In the genomic region with DNA sequence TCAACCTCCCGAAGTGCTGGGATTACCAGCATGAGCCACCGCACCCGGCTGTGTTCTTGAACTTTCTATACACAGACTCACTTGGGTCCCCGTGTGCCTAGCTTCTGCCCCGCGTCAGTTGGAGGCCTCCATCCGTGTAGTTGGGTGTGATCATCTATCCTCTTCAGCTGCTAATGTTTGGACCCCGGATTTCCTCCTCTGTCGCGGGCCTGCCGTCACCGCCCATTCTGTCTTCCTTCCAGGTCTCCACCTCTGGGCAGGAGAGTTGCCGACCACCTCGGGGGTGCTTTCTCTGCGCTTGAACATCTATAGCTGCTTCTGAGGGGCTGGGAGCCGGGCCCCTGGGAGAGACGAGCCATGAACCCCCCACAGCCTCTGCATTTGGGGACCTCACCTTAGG, we compare ENCODE assay signal across 1 cellular context.
TF ChIP-seq lines count a peak whose summit lies in the region.

No MANE protein-coding gene starts in this region.

TF ChIP-seq in HCT116, 20 proteins besides CTCF, POLR2A, EP300 and RAD21:
- TF ChIP-seq ZFX (IDR thresholded peaks at IDR 0.05) (no peak), ELF1 (IDR thresholded peaks at IDR 0.05; ENCODE audit: borderline replicate concordance, low read depth) (no peak), FOSL1 (IDR thresholded peaks at IDR 0.05; ENCODE audit: low read depth) (no peak), TCF7L2 (IDR thresholded peaks at IDR 0.05; ENCODE audit: borderline replicate concordance, extremely low read depth, insufficient read depth, insufficient read length) (no peak), EZH2 (IDR thresholded peaks at IDR 0.05) (no peak), EGR1 (IDR thresholded peaks at IDR 0.05; ENCODE audit: low read depth) (no peak), SIN3A (IDR thresholded peaks at IDR 0.05; ENCODE audit: low read depth) (no peak), JUND (IDR thresholded peaks at IDR 0.05) (no peak), SP1 (IDR thresholded peaks at IDR 0.05; ENCODE audit: low read depth) (no peak), ZNF274 (IDR thresholded peaks at IDR 0.05; ENCODE audit: low read depth, low read length) (no peak), POLR2AphosphoS5 (IDR thresholded peaks at IDR 0.05; ENCODE audit: low read depth, low read length) (no peak), YY1 (IDR thresholded peaks at IDR 0.05; ENCODE audit: extremely low read depth, insufficient replicate concordance, low read depth, low read length) (no peak)
- TF ChIP-seq, protein P1, sequence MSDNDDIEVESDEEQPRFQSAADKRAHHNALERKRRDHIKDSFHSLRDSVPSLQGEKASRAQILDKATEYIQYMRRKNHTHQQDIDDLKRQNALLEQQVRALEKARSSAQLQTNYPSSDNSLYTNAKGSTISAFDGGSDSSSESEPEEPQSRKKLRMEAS (IDR thresholded peaks at IDR 0.05), result no peak
- TF ChIP-seq, protein P2, sequence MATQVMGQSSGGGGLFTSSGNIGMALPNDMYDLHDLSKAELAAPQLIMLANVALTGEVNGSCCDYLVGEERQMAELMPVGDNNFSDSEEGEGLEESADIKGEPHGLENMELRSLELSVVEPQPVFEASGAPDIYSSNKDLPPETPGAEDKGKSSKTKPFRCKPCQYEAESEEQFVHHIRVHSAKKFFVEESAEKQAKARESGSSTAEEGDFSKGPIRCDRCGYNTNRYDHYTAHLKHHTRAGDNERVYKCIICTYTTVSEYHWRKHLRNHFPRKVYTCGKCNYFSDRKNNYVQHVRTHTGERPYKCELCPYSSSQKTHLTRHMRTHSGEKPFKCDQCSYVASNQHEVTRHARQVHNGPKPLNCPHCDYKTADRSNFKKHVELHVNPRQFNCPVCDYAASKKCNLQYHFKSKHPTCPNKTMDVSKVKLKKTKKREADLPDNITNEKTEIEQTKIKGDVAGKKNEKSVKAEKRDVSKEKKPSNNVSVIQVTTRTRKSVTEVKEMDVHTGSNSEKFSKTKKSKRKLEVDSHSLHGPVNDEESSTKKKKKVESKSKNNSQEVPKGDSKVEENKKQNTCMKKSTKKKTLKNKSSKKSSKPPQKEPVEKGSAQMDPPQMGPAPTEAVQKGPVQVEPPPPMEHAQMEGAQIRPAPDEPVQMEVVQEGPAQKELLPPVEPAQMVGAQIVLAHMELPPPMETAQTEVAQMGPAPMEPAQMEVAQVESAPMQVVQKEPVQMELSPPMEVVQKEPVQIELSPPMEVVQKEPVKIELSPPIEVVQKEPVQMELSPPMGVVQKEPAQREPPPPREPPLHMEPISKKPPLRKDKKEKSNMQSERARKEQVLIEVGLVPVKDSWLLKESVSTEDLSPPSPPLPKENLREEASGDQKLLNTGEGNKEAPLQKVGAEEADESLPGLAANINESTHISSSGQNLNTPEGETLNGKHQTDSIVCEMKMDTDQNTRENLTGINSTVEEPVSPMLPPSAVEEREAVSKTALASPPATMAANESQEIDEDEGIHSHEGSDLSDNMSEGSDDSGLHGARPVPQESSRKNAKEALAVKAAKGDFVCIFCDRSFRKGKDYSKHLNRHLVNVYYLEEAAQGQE (IDR thresholded peaks at IDR 0.05; ENCODE audit: low read depth), result no peak
- TF ChIP-seq, protein P3, sequence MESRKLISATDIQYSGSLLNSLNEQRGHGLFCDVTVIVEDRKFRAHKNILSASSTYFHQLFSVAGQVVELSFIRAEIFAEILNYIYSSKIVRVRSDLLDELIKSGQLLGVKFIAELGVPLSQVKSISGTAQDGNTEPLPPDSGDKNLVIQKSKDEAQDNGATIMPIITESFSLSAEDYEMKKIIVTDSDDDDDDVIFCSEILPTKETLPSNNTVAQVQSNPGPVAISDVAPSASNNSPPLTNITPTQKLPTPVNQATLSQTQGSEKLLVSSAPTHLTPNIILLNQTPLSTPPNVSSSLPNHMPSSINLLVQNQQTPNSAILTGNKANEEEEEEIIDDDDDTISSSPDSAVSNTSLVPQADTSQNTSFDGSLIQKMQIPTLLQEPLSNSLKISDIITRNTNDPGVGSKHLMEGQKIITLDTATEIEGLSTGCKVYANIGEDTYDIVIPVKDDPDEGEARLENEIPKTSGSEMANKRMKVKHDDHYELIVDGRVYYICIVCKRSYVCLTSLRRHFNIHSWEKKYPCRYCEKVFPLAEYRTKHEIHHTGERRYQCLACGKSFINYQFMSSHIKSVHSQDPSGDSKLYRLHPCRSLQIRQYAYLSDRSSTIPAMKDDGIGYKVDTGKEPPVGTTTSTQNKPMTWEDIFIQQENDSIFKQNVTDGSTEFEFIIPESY (IDR thresholded peaks at IDR 0.05; ENCODE audit: extremely low read depth, insufficient replicate concordance, low read length), result no peak
